In the genomic region with DNA sequence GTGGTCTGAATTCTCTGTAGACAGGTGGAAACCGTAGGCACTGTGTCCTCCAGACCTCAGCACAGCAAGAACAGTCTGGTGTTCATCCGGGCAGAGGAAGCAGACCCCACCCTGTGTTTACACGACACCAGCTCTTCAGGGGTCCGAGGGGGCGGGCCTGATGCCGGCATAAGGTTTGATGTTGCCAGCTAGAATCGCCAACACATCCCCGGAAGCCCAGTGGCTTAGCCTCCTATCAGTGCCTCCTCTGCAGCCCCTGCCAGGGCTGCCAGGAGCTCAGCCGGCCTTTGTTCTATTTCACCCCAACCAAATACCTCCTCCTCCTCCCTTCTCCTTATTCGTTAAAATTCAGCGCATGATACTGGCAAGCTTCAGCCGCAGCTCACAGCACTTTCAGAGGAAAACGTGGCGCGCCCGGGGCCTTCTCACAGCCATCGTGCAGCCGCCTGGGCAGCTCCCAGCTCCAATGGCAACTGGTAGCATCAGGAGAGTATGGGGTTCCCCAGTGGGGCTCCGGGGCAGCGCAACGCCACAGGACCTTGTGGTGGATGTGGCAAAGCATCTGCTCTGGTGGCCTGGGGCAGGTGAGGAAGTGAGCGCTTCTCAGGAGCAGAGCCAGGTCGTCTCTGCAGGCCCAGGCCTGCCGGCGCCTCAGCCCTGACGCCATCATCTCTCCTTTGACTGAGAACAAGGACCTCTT, we compare ENCODE assay signal across 7 cellular contexts.
DNase-seq lines count a peak whose midpoint lies in the region; ATAC-seq and TF ChIP-seq lines count a peak whose summit lies in the region.

No MANE protein-coding gene starts in this region.

- no peaks in the 10 kb centered on the region for H3K9me2 ChIP-seq in hepatocyte (replicated peaks; ENCODE audit: insufficient read depth)

- no peak for TF ChIP-seq EP300 in gastroesophageal sphincter (IDR thresholded peaks at IDR 0.05)

- TF ChIP-seq CTCF in RWPE2 (IDR thresholded peaks at IDR 0.05; ENCODE audit: poor library complexity, severe bottlenecking) (no peak), hepatocyte (IDR thresholded peaks at IDR 0.05; ENCODE audit: poor library complexity) (no peak), gastroesophageal sphincter (IDR thresholded peaks at IDR 0.05) (no peak)

- 85% methylated on average over 26 of the region's 26 CpGs for WGBS in hepatocyte (ENCODE audit: low lambda C conversion rate, missing lambda C conversion rate)
- WGBS in gastroesophageal sphincter (ENCODE audit: low coverage in 1 of 2), 2 donors, result 69 to 100% methylated on average over 3 to 6 of the region's 26 CpGs

- H3K4me3 ChIP-seq in RWPE2 (ENCODE audit: severe bottlenecking) (no peak overlapping the region), hepatocyte (no peak overlapping the region), stomach smooth muscle (ENCODE audit: low read length in 2 of 2) (no peak overlapping the region), gastroesophageal sphincter (no peak overlapping the region)

- H4K20me1 ChIP-seq in hepatocyte (ENCODE audit: insufficient read depth, poor library complexity, severe bottlenecking), result no peaks in the 10 kb centered on the region

- no peaks in the 10 kb centered on the region for H3K27me3 ChIP-seq in RWPE2 (ENCODE audit: insufficient read depth, poor library complexity, severe bottlenecking)
- no peaks in the 10 kb centered on the region for H3K27me3 ChIP-seq in hepatocyte
- no peaks in the 10 kb centered on the region for H3K27me3 ChIP-seq in stomach smooth muscle (ENCODE audit: control insufficient read depth in 1 of 2, insufficient read depth in 2 of 2, low read length in 2 of 2)
- no peaks in the 10 kb centered on the region for H3K27me3 ChIP-seq in gastroesophageal sphincter

- H3K9me3 ChIP-seq in RWPE2 (ENCODE audit: severe bottlenecking) (no peaks in the 10 kb centered on the region), hepatocyte (ENCODE audit: low read depth) (no peaks in the 10 kb centered on the region), stomach smooth muscle (ENCODE audit: control insufficient read depth in 2 of 2, low read length in 2 of 2) (no peaks in the 10 kb centered on the region), gastroesophageal sphincter (no peaks in the 10 kb centered on the region)

- H3K4me2 ChIP-seq in hepatocyte, result peak overlapping the region; percentile 21

- H3K4me1 ChIP-seq in RWPE2 (ENCODE audit: insufficient read depth, poor library complexity, severe bottlenecking), result peaks cover 25% of the 10 kb centered on the region
- H3K4me1 ChIP-seq in hepatocyte (ENCODE audit: insufficient read depth), result peaks cover 31% of the 10 kb centered on the region
- H3K4me1 ChIP-seq in stomach smooth muscle (ENCODE audit: control insufficient read depth, insufficient read depth, low read length), result peaks cover 53% of the 10 kb centered on the region
- H3K4me1 ChIP-seq in gastroesophageal sphincter, result peaks cover 0 to 56% (median 15%) of the 10 kb centered on the region in 3 donors

- H3K36me3 ChIP-seq in RWPE2 (ENCODE audit: low read depth) (no peaks in the 10 kb centered on the region), hepatocyte (replicated peaks; ENCODE audit: insufficient read depth, low read depth) (no peaks in the 10 kb centered on the region), stomach smooth muscle (ENCODE audit: control insufficient read depth in 2 of 2, insufficient read depth in 2 of 2, low read length in 2 of 2) (no peaks in the 10 kb centered on the region), gastroesophageal sphincter (no peaks in the 10 kb centered on the region)

- peak; percentile 88 for DNase-seq in HPDE6-E6E7 (ENCODE audit: extremely low spot score)
- no peak for DNase-seq in RWPE2 (ENCODE audit: low spot score)
- no peak for DNase-seq in hepatocyte (ENCODE audit: low spot score)

- peak overlapping the region; percentile 77 for H3K27ac ChIP-seq in RWPE2 (ENCODE audit: poor library complexity, severe bottlenecking)
- peak overlapping the region; percentile 97 for H3K27ac ChIP-seq in hepatocyte
- H3K27ac ChIP-seq in stomach smooth muscle (ENCODE audit: low read length), result peak overlapping the region; percentile 31
- peak overlapping the region in 2 of 4 donors; percentile 9 to 58 for H3K27ac ChIP-seq in gastroesophageal sphincter

- H3K9ac ChIP-seq in stomach smooth muscle (ENCODE audit: low read length in 2 of 2), result no peak overlapping the region

- peak overlapping the region; percentile 22 for H2AFZ ChIP-seq in hepatocyte

- peak; percentile 63 for ATAC-seq in RWPE2 (ENCODE audit: low read depth)
- ATAC-seq in GM21528 (IDR thresholded peaks at IDR 0.05; ENCODE audit: low FRiP score, unreplicated experiment), result no peak
- ATAC-seq in gastroesophageal sphincter, result no peak
- ATAC-seq in HG03521 (IDR thresholded peaks at IDR 0.05; ENCODE audit: unreplicated experiment), result no peak

- no peaks in the 10 kb centered on the region for H3K79me2 ChIP-seq in hepatocyte

- TF ChIP-seq POLR2A in gastroesophageal sphincter (IDR thresholded peaks at IDR 0.05), result no peak
